23 cellular contexts compared by ENCODE assay signal in the genomic region with DNA sequence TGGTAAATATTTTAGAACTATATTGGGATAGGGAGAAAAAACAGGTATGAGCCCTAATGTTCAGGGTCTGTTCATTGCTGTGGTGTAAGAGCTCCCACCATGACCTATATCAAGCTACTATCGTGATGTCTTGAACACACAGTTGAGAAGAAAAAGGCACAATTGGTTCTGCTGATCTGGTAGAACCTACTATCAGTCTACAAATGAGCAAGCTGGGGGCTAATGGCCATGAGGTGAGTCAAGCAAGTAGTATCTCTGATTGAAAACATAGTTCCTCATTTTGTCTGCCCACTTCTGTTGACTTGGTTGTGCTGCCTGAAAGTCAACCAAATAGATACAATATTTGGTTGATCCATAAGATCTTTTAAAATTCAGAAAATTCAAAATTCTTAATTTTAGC.
A peak's percentile ranks its signal among the peaks of the same experiment; 100 is the strongest.
DNase-seq lines count a peak whose midpoint lies in the region; ATAC-seq, FAIRE-seq and TF ChIP-seq lines count a peak whose summit lies in the region.
"Had no signal": no experiment of that assay in that cellular context is flagged by ENCODE, and none has a peak within 500 bp of the region (broad histone marks: within the 10 kb centered on the region; RNA-seq: fewer than 3 reads in every experiment).

No MANE protein-coding gene starts in this region.

- H2AFZ ChIP-seq in GM12878 (ENCODE audit: control insufficient read depth, low read depth, low read length): no peak overlapping the region

- H3K4me1 ChIP-seq in GM12878 (ENCODE audit: control insufficient read depth, insufficient read depth, low read length): no peaks in the 10 kb centered on the region
- H3K4me1 ChIP-seq: A549, SJCRH30 had no signal

- DNase-seq in H54 (ENCODE audit: insufficient read length, low spot score) (no peak), GM12878 (ENCODE audit: low read depth, low spot score) (no peak), H4 (ENCODE audit: low spot score) (no peak), HTR-8/SVneo (ENCODE audit: insufficient read length, low spot score) (no peak)
- DNase-seq: DND-41; H7; NCI-H1105 treated with DMSO at 0.1 percent for 48 hours; NCI-H187; NCI-H2171; NCI-H446 treated with DMSO at 0.1 percent for 48 hours; NK-92 treated with Interleukin-12 subunit alpha and Interleukin-12 subunit beta, amount 100 ng/mL, for 24 hours; PC-3; SJCRH30; T-helper 17 cell had no signal

- TF ChIP-seq CTCF in GM12878 (IDR thresholded peaks at IDR 0.05 in 2 of 3, conservative IDR thresholded peaks at IDR 0.05 in 1 of 3; ENCODE audit: control insufficient read depth in 2 of 3, extremely low read depth in 1 of 3, insufficient read depth in 1 of 3, low read depth in 3 of 3, low read length in 3 of 3): no peak

- no peak overlapping the region for H3K4me2 ChIP-seq in GM12878 (ENCODE audit: control insufficient read depth, insufficient read depth)
- H3K4me2 ChIP-seq: A549; BLaER1 treated with 17β-estradiol and CSF1 and Interleukin-3, amounts not matched to agents 10 nM and 100 nM had no signal

- no peaks in the 10 kb centered on the region for H4K20me1 ChIP-seq in GM12878 (ENCODE audit: control insufficient read depth, insufficient read depth)
- H4K20me1 ChIP-seq: BLaER1 treated with 17β-estradiol and CSF1 and Interleukin-3, amounts not matched to agents 10 nM and 100 nM had no signal

- TF ChIP-seq POLR2A in H54 (IDR thresholded peaks at IDR 0.05; ENCODE audit: low read depth, low read length): no peak
- no peak for TF ChIP-seq POLR2A in GM12878 (IDR thresholded peaks at IDR 0.05; ENCODE audit: low read depth, low read length)

- POLR2A ChIA-PET in GM12878 (lab: Charles Lee): no interaction called here

- ATAC-seq in GM18858 (IDR thresholded peaks at IDR 0.05; ENCODE audit: unreplicated experiment) (peak; percentile 29), HG03432 (IDR thresholded peaks at IDR 0.05; ENCODE audit: unreplicated experiment) (peak; percentile 36), GM12878 (peak; percentile 65), GM18909 (IDR thresholded peaks at IDR 0.05; ENCODE audit: poor library complexity, unreplicated experiment) (no peak)
- ATAC-seq: A549, PC-3, T-helper 17 cell had no signal

- H3K79me2 ChIP-seq in GM12878 (ENCODE audit: control insufficient read depth, insufficient read depth, low read length): no peaks in the 10 kb centered on the region

- no peak overlapping the region for H3K9ac ChIP-seq in GM12878 (ENCODE audit: control insufficient read depth, insufficient read depth, low read length)
- H3K9ac ChIP-seq: BLaER1 treated with 17β-estradiol and CSF1 and Interleukin-3, amounts not matched to agents 10 nM and 100 nM had no signal

- no peak for TF ChIP-seq EP300 in GM12878 (IDR thresholded peaks at IDR 0.05; ENCODE audit: borderline replicate concordance in 1 of 2, control insufficient read depth in 1 of 2, low read depth in 2 of 2, low read length in 2 of 2)

- SMC1A ChIA-PET in GM12878 (lab: Charles Lee; ENCODE audit: uncharacterized antibody, unreplicated experiment): interaction anchor here (1.4 kb wide), 1 partner anchor 10 kb away, joined by 5 read pairs; no protein-coding TSS in a partner anchor

- FAIRE-seq in H54 (lab: Jason Lieb, UNC) (peak; percentile 11), GM12878 (lab: Jason Lieb, UNC) (no peak), HTR-8/SVneo (lab: Jason Lieb, UNC) (no peak)
- FAIRE-seq: A549, G401.6, GM12891 had no signal

- BruUV-seq in GM12878 (replicated peaks; lab: Mats Ljungman, UMichigan): no TSS peak

- no peak overlapping the region for H3K4me3 ChIP-seq in GM12878
- H3K4me3 ChIP-seq: A549; BLaER1 treated with 17β-estradiol and CSF1 and Interleukin-3, amounts not matched to agents 10 nM and 100 nM; SJCRH30 had no signal

- intact Hi-C loops in GM12878 (cut with micrococcal nuclease; ENCODE audit: unreplicated experiment): no loop called here

- H3K36me3 ChIP-seq in GM12878 (ENCODE audit: control insufficient read depth in 2 of 2, insufficient read depth in 2 of 2, low read length in 1 of 2): no peaks in the 10 kb centered on the region
- H3K36me3 ChIP-seq: BLaER1 treated with 17β-estradiol and CSF1 and Interleukin-3, amounts not matched to agents 10 nM and 100 nM; SJCRH30 had no signal

- 0% methylated on average over 1 of the region's 1 CpG for WGBS in GM12878 (ENCODE audit: insufficient coverage, insufficient replicate concordance, low lambda C conversion rate, missing lambda C conversion rate)

- RAD21 ChIA-PET in GM12878 (lab: Charles Lee; ENCODE audit: unreplicated experiment): no interaction called here

- TF ChIP-seq RAD21 in GM12878 (IDR thresholded peaks at IDR 0.05; ENCODE audit: insufficient read depth, low read depth, low read length): no peak

- in situ Hi-C loops in GM12878 (cut with MboI): no loop called here

- no peaks in the 10 kb centered on the region for H3K27me3 ChIP-seq in GM12878 (replicated peaks in 1 of 2; ENCODE audit: control insufficient read depth in 2 of 2, insufficient read depth in 2 of 2, low read length in 1 of 2)
- H3K27me3 ChIP-seq: BLaER1 treated with 17β-estradiol and CSF1 and Interleukin-3, amounts not matched to agents 10 nM and 100 nM; SJCRH30 had no signal

- no peaks in the 10 kb centered on the region for H3K9me3 ChIP-seq in GM12878 (replicated peaks; ENCODE audit: control insufficient read depth, insufficient read depth, low read length)
- H3K9me3 ChIP-seq: A549; BLaER1 treated with 17β-estradiol and CSF1 and Interleukin-3, amounts not matched to agents 10 nM and 100 nM; SJCRH30 had no signal

- no peak overlapping the region for H3K27ac ChIP-seq in GM12878 (ENCODE audit: control insufficient read depth, insufficient read depth)
- H3K27ac ChIP-seq: A549; BLaER1 treated with 17β-estradiol and CSF1 and Interleukin-3, amounts not matched to agents 10 nM and 100 nM; HL-60; RWPE1; SJCRH30 had no signal

- CTCF ChIA-PET in GM12878 (lab: Yijun Ruan, JAX): interaction anchor here (2.0 kb wide), 1 partner anchor 10 kb away, joined by 4 read pairs; no protein-coding TSS in a partner anchor

TF ChIP-seq in GM12878, 131 proteins besides CTCF, POLR2A, EP300 and RAD21:
- TF ChIP-seq SMARCA5 (IDR thresholded peaks at IDR 0.05) (no peak), JUNB (IDR thresholded peaks at IDR 0.05) (peak; percentile 59; the same call in 1 of the 2 replicates)
TF ChIP-seq in GM12878: peak in this region for 1.
